25 cellular contexts compared by ENCODE assay signal in genomic region chr2:59900728-59901452, GRCh38.
A peak's percentile ranks its signal among the peaks of the same experiment; 100 is the strongest.
DNase-seq lines count a peak whose midpoint lies in the region; ATAC-seq and TF ChIP-seq lines count a peak whose summit lies in the region.
"Had no signal": no experiment of that assay in that cellular context is flagged by ENCODE, and none has a peak within 500 bp of the region (broad histone marks: within the 10 kb centered on the region; RNA-seq: fewer than 3 reads in every experiment).

No MANE protein-coding gene starts in this region.

- H3K27me3 ChIP-seq in dorsolateral prefrontal cortex, result peaks cover 0 to 23% (median 0%) of the 10 kb centered on the region in 45 donors
- H3K27me3 ChIP-seq: uterus had no signal

- intact Hi-C loops in dorsolateral prefrontal cortex (cut with DNase I), result no loop called here

- H3K4me3 ChIP-seq in dorsolateral prefrontal cortex, result no peak overlapping the region
- H3K4me3 ChIP-seq: SK-N-MC, uterus had no signal

- TF ChIP-seq CTCF in dorsolateral prefrontal cortex (IDR thresholded peaks at IDR 0.05 in 54 of 56, conservative IDR thresholded peaks at IDR 0.05 in 2 of 56; ENCODE audit: low read depth in 1 of 56, partially characterized antibody in 56 of 56), result no peak

- DNase-seq in Ammon's horn (ENCODE audit: low spot score) (peak; percentile 13), DMS153 treated with DMSO at 0.1 percent for 48 hours (lab: John Stamatoyannopoulos, UW; ENCODE audit: unreplicated experiment) (peak; percentile 30), NCI-H2196 treated with DMSO at 0.1 percent for 48 hours (lab: John Stamatoyannopoulos, UW; ENCODE audit: unreplicated experiment) (peak; percentile 14), SHP77 treated with DMSO at 0.1 percent for 48 hours (lab: John Stamatoyannopoulos, UW) (peak; percentile 65), substantia nigra (lab: John Stamatoyannopoulos, UW) (no peak), DMS79 treated with DMSO at 0.1 percent for 48 hours (lab: John Stamatoyannopoulos, UW) (no peak), dorsolateral prefrontal cortex (no peak)
- DNase-seq: activated CD4-positive, alpha-beta memory T cell treated with anti-CD3 and anti-CD28 coated beads, Interleukin-2, amount 10 ng/mL, durations not matched to agents 7 days and 5 days; activated CD4-positive, alpha-beta T cell treated with anti-CD3 and anti-CD28 coated beads for 1 hour; activated CD8-positive, alpha-beta memory T cell treated with anti-CD3 and anti-CD28 coated beads, Interleukin-2, amount 50 U/mL, for 48 hours; activated naive CD4-positive, alpha-beta T cell treated with anti-CD3 and anti-CD28 coated beads, Interleukin-2, amount 50 U/mL, for 16 hours; C1 segment of cervical spinal cord; Caco-2; central memory CD4-positive, alpha-beta T cell; dermis blood vessel endothelial cell; KG1; naive B cell; NCI-H2081; NCI-H526 treated with DMSO at 0.1 percent for 48 hours; stimulated activated naive CD4-positive, alpha-beta T cell; T-helper 17 cell; uterus had no signal

- no peak for ATAC-seq in GM19328 (IDR thresholded peaks at IDR 0.05; ENCODE audit: unreplicated experiment)
- ATAC-seq: left lobe of liver, T-helper 17 cell had no signal

- H3K27ac ChIP-seq in substantia nigra (ENCODE audit: low read depth, low read length, poor library complexity, severe bottlenecking) (no peak overlapping the region), dorsolateral prefrontal cortex (no peak overlapping the region)
- H3K27ac ChIP-seq: SK-N-MC, uterus had no signal

Comparison
In these comparisons a context has a peak if more than half of its experiments do, and no peak if none do; other contexts are left out.
1. DNase-seq: peak in Ammon's horn (single experiment), DMS153 treated with DMSO at 0.1 percent for 48 hours (single experiment), NCI-H2196 treated with DMSO at 0.1 percent for 48 hours (single experiment) and SHP77 treated with DMSO at 0.1 percent for 48 hours (single experiment); none in substantia nigra (0 of 49), DMS79 treated with DMSO at 0.1 percent for 48 hours (single experiment) and dorsolateral prefrontal cortex (0 of 10).